In the genomic region with DNA sequence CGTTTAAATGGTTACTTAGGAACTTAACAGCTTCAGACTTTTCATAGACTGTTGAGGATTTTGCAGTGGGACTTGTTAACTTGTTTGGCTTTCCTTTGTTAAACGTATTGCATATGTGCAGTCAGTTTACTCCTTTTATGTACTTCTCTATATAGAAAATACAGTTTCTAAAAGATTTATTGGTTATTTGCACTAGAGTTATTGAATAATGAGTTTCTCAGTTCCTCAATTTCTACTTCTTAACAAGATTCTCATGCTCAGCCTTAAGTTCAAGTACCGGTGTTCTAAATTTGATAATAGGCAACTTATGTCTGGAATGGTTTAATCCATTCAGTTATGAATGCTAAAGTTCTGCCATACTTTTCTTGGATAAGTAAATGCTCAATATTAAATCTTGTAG, we compare ENCODE assay signal across 8 cellular contexts. TPM values are rescaled to one million over a fixed set of nuclear protein-coding genes. Genes with fewer than 3 reads are reported as not detected.
DNase-seq lines count a peak whose midpoint lies in the region; ATAC-seq, FAIRE-seq and TF ChIP-seq lines count a peak whose summit lies in the region.

No MANE protein-coding gene starts in this region.

- H3K4me1 Mint-ChIP-seq in activated CD4-positive, alpha-beta T cell treated with anti-CD3 and anti-CD28 coated beads for 36 hours: peaks cover 40% of the 10 kb centered on the region
- H3K4me1 Mint-ChIP-seq in activated T-helper 1 cell treated with anti-CD3 and anti-CD28 coated beads, Interleukin-12 subunit alpha, Interleukin-12 subunit beta, Interleukin-2, Interleukin-4 antibody, amounts not matched to agents 30 ng/mL and 10 ng/mL and 1 ng/mL, durations not matched to agents 14 hours and 24 hours and 36 hours (ENCODE audit: low read depth): peaks cover 48% of the 10 kb centered on the region

- peak overlapping the region; percentile 98 for H3K27ac ChIP-seq in keratinocyte (ENCODE audit: control insufficient read depth, insufficient read depth, low read length)
- peak overlapping the region; percentile 86 to 97 for H3K27ac ChIP-seq in testis

- peaks cover 32% of the 10 kb centered on the region for H3K36me3 Mint-ChIP-seq in activated CD4-positive, alpha-beta T cell treated with anti-CD3 and anti-CD28 coated beads for 36 hours (ENCODE audit: low read depth)
- H3K36me3 Mint-ChIP-seq in activated T-helper 1 cell treated with anti-CD3 and anti-CD28 coated beads, Interleukin-12 subunit alpha, Interleukin-12 subunit beta, Interleukin-2, Interleukin-4 antibody, amounts not matched to agents 30 ng/mL and 10 ng/mL and 1 ng/mL, durations not matched to agents 14 hours and 24 hours and 36 hours (ENCODE audit: low read depth): peaks cover 22% of the 10 kb centered on the region

- H3K27me3 ChIP-seq in keratinocyte (ENCODE audit: control insufficient read depth, extremely low read depth, insufficient read depth, low read length) (no peaks in the 10 kb centered on the region), testis (no peaks in the 10 kb centered on the region)

- H4K20me1 ChIP-seq in keratinocyte (ENCODE audit: control insufficient read depth, extremely low read depth, insufficient read depth, low read length): peaks cover 2% of the 10 kb centered on the region

- no peak for ATAC-seq in activated CD4-positive, alpha-beta T cell treated with anti-CD3 and anti-CD28 coated beads for 36 hours

- dilution Hi-C loops in keratinocyte (cut with MboI; ENCODE audit: extremely low pct_ligation_motif_present, low sequenced_read_pairs): no loop called here

- H3K9me3 Mint-ChIP-seq in activated CD4-positive, alpha-beta T cell treated with anti-CD3 and anti-CD28 coated beads for 36 hours (ENCODE audit: low read depth): no peaks in the 10 kb centered on the region
- H3K9me3 Mint-ChIP-seq in activated T-helper 1 cell treated with anti-CD3 and anti-CD28 coated beads, Interleukin-12 subunit alpha, Interleukin-12 subunit beta, Interleukin-2, Interleukin-4 antibody, amounts not matched to agents 30 ng/mL and 10 ng/mL and 1 ng/mL, durations not matched to agents 14 hours and 24 hours and 36 hours: no peaks in the 10 kb centered on the region

- peak overlapping the region; percentile 98 for H3K9ac ChIP-seq in keratinocyte (ENCODE audit: control insufficient read depth, extremely low read depth, insufficient read depth, low read length)

- no peak for FAIRE-seq in keratinocyte (lab: Jason Lieb, UNC)

- H3K4me3 Mint-ChIP-seq in activated CD4-positive, alpha-beta T cell treated with anti-CD3 and anti-CD28 coated beads for 36 hours: peak overlapping the region; percentile 96
- H3K4me3 Mint-ChIP-seq in activated T-helper 1 cell treated with anti-CD3 and anti-CD28 coated beads, Interleukin-12 subunit alpha, Interleukin-12 subunit beta, Interleukin-2, Interleukin-4 antibody, amounts not matched to agents 30 ng/mL and 10 ng/mL and 1 ng/mL, durations not matched to agents 14 hours and 24 hours and 36 hours: peak overlapping the region; percentile 95

- H3K36me3 ChIP-seq in keratinocyte (ENCODE audit: control insufficient read depth in 2 of 2, extremely low read depth in 1 of 2, insufficient read depth in 2 of 2, low read length in 2 of 2) (peaks cover 2 to 6% of the 10 kb centered on the region in 2 experiments), testis (ENCODE audit: low read depth, missing control alignments) (no peaks in the 10 kb centered on the region)

- H3K4me1 ChIP-seq in keratinocyte (ENCODE audit: control insufficient read depth, extremely low read depth, insufficient read depth, low read length) (peaks cover 18% of the 10 kb centered on the region), testis (peaks cover 24% of the 10 kb centered on the region)

- POLR2A ChIA-PET in activated CD4-positive, alpha-beta T cell treated with anti-CD3 and anti-CD28 coated beads for 36 hours (lab: Charles Lee): interaction anchor here (1.3 to 1.5 kb wide), 2 partner anchors 53 to 182 kb away, joined by 5 to 15 read pairs; a partner anchor contains a TSS

- in situ Hi-C loops in ACHN (cut with HindIII; ENCODE audit: low pct_ligation_motif_present, low pct_unique_long_range_greater_than_20kb, low sequenced_read_pairs): no loop called here

- TF ChIP-seq POLR2A in testis (IDR thresholded peaks at IDR 0.05): no peak

- no peaks in the 10 kb centered on the region for H3K9me1 ChIP-seq in keratinocyte (ENCODE audit: control insufficient read depth, extremely low read depth, insufficient read depth, low read length)

- peak overlapping the region; percentile 98 for H3K4me2 ChIP-seq in keratinocyte (ENCODE audit: control insufficient read depth, extremely low read depth, insufficient read depth, low read depth, low read length)

- no peaks in the 10 kb centered on the region for H3K27me3 Mint-ChIP-seq in activated CD4-positive, alpha-beta T cell treated with anti-CD3 and anti-CD28 coated beads for 36 hours
- H3K27me3 Mint-ChIP-seq in activated T-helper 1 cell treated with anti-CD3 and anti-CD28 coated beads, Interleukin-12 subunit alpha, Interleukin-12 subunit beta, Interleukin-2, Interleukin-4 antibody, amounts not matched to agents 30 ng/mL and 10 ng/mL and 1 ng/mL, durations not matched to agents 14 hours and 24 hours and 36 hours (ENCODE audit: insufficient read depth): no peaks in the 10 kb centered on the region

- CTCF ChIA-PET in activated CD4-positive, alpha-beta T cell treated with anti-CD3 and anti-CD28 coated beads for 36 hours (lab: Charles Lee): interaction anchor here (0.7 to 2.6 kb wide), 3 partner anchors 13 to 53 kb away, joined by 3 to 11 read pairs (median 4); a partner anchor contains a TSS

- peak overlapping the region; percentile 81 to 99 (median 89) for H3K4me3 ChIP-seq in keratinocyte (ENCODE audit: control insufficient read depth in 2 of 3, extremely low read depth in 1 of 3, insufficient read depth in 2 of 3, low read depth in 1 of 3, low read length in 3 of 3)
- peak overlapping the region; percentile 89 to 94 for H3K4me3 ChIP-seq in testis

- H3K79me2 ChIP-seq in keratinocyte (ENCODE audit: control insufficient read depth, insufficient read depth, low read length): peaks cover 58% of the 10 kb centered on the region

- peak overlapping the region; percentile 96 for H3K27ac Mint-ChIP-seq in activated CD4-positive, alpha-beta T cell treated with anti-CD3 and anti-CD28 coated beads for 36 hours
- H3K27ac Mint-ChIP-seq in activated T-helper 1 cell treated with anti-CD3 and anti-CD28 coated beads, Interleukin-12 subunit alpha, Interleukin-12 subunit beta, Interleukin-2, Interleukin-4 antibody, amounts not matched to agents 30 ng/mL and 10 ng/mL and 1 ng/mL, durations not matched to agents 14 hours and 24 hours and 36 hours: peak overlapping the region; percentile 94

- 1 to 3% methylated on average over 3 of the region's 3 CpGs for WGBS in testis, 2 donors

- H3K9me3 ChIP-seq in keratinocyte (ENCODE audit: control insufficient read depth, low read depth, low read length): no peaks in the 10 kb centered on the region
- H3K9me3 ChIP-seq in testis: no peaks in the 10 kb centered on the region

- TF ChIP-seq CTCF in keratinocyte (optimal IDR thresholded peaks at IDR 0.05 in 1 of 3, IDR thresholded peaks at IDR 0.05 in 1 of 3, conservative IDR thresholded peaks at IDR 0.05 in 1 of 3; ENCODE audit: extremely low read depth in 1 of 3, insufficient read depth in 2 of 3, low read length in 3 of 3) (no peak), testis (IDR thresholded peaks at IDR 0.05) (no peak)

- H2AFZ ChIP-seq in keratinocyte (ENCODE audit: control insufficient read depth, low read length): no peak overlapping the region

- intact Hi-C loops in activated CD4-positive, alpha-beta T cell treated with anti-CD3 and anti-CD28 coated beads for 36 hours (cut with DNase I, micrococcal nuclease): loop anchor here (2.0 kb wide), 3 partner anchors 35 to 855 kb away; a partner anchor contains a TSS
- intact Hi-C loops in activated T-helper 1 cell treated with anti-CD3 and anti-CD28 coated beads, Interleukin-12 subunit alpha, Interleukin-12 subunit beta, Interleukin-2, Interleukin-4 antibody, amounts not matched to agents 30 ng/mL and 10 ng/mL and 1 ng/mL, durations not matched to agents 14 hours and 24 hours and 36 hours (cut with micrococcal nuclease): loop anchor here (2.0 kb wide), 4 partner anchors 35 to 943 kb away; a partner anchor contains a TSS
- intact Hi-C loops in testis (cut with DNase I; ENCODE audit: low total_unique reads): no loop called here

- no peak for DNase-seq in activated CD4-positive, alpha-beta T cell treated with anti-CD3 and anti-CD28 coated beads for 36 hours
- DNase-seq in activated CD4-positive, alpha-beta T cell treated with anti-CD3 and anti-CD28 coated beads for 1 hour: no peak
- no peak for DNase-seq in activated T-helper 1 cell treated with anti-CD3 and anti-CD28 coated beads, Interleukin-12 subunit alpha, Interleukin-12 subunit beta, Interleukin-2, Interleukin-4 antibody, amounts not matched to agents 30 ng/mL and 10 ng/mL and 1 ng/mL, durations not matched to agents 14 hours and 24 hours and 36 hours (ENCODE audit: low spot score)
- DNase-seq in keratinocyte (ENCODE audit: low read depth, low spot score) (no peak), testis (no peak), ACHN (no peak), NCI-H524 treated with DMSO at 0.1 percent for 48 hours (lab: John Stamatoyannopoulos, UW) (no peak), hepatic stellate cell (ENCODE audit: low spot score) (no peak)

RNA-seq across cellular contexts. Expression of a gene that starts 0.9 kb away (rescaled TPM):
- 100 to 1,000 TPM; 342 to 425 TPM for total RNA-seq in activated CD4-positive, alpha-beta T cell treated with anti-CD3 and anti-CD28 coated beads for 36 hours
- total RNA-seq in activated T-helper 1 cell treated with anti-CD3 and anti-CD28 coated beads, Interleukin-12 subunit alpha, Interleukin-12 subunit beta, Interleukin-2, Interleukin-4 antibody, amounts not matched to agents 30 ng/mL and 10 ng/mL and 1 ng/mL, durations not matched to agents 14 hours and 24 hours and 36 hours: 453 and 500 TPM in 2 replicates
- polyA plus RNA-seq in keratinocyte (240 to 325 TPM (median 241 TPM) in 3 replicates), testis (ENCODE audit: insufficient read depth, low read depth, low replicate concordance) (84.0 TPM)
- 209 TPM for polyA plus RNA-seq in keratinocyte (2011; ENCODE audit: low read depth)
- polyA plus RNA-seq in keratinocyte (2011; cell fraction: cytosol; rRNA removed): 216 and 353 TPM in 2 replicates
- polyA plus RNA-seq in keratinocyte (2011; cell fraction: nucleus; rRNA removed): 158 and 224 TPM in 2 replicates
- 102 and 167 TPM in 2 replicates for polyA plus RNA-seq in keratinocyte (2012; ENCODE audit: low replicate concordance)
- 101 to 200 TPM (median 123 TPM) in 3 replicates for polyA minus RNA-seq in keratinocyte
- 42.6 TPM for polyA minus RNA-seq in keratinocyte (2011; cell fraction: cytosol; rRNA and poly(A)+ RNA removed)
- polyA minus RNA-seq in keratinocyte (2011; cell fraction: nucleus; rRNA and poly(A)+ RNA removed): 27.3 and 47.9 TPM in 2 replicates
- 10 to 100 TPM; 87.6 to 88.7 TPM for total RNA-seq in testis

RNA-seq across cellular contexts. Expression of a gene that starts 45.6 kb away (rescaled TPM):
- total RNA-seq in activated CD4-positive, alpha-beta T cell treated with anti-CD3 and anti-CD28 coated beads for 36 hours: 10 to 100 TPM; 31.2 to 32.3 TPM
- 38.3 and 40.3 TPM in 2 replicates for total RNA-seq in activated T-helper 1 cell treated with anti-CD3 and anti-CD28 coated beads, Interleukin-12 subunit alpha, Interleukin-12 subunit beta, Interleukin-2, Interleukin-4 antibody, amounts not matched to agents 30 ng/mL and 10 ng/mL and 1 ng/mL, durations not matched to agents 14 hours and 24 hours and 36 hours
- polyA plus RNA-seq in keratinocyte (59.1 to 125 TPM (median 84.1 TPM) in 3 replicates), testis (ENCODE audit: insufficient read depth, low read depth, low replicate concordance) (87.2 TPM)
- polyA plus RNA-seq in keratinocyte (2011; ENCODE audit: low read depth): 62.2 TPM
- polyA plus RNA-seq in keratinocyte (2011; cell fraction: cytosol; rRNA removed): 59.9 and 192 TPM in 2 replicates
- polyA plus RNA-seq in keratinocyte (2011; cell fraction: nucleus; rRNA removed): 117 and 139 TPM in 2 replicates
- polyA plus RNA-seq in keratinocyte (2012; ENCODE audit: low replicate concordance): 60.2 and 64.0 TPM in 2 replicates
- 5.2 to 41.9 TPM (median 27.5 TPM) in 3 replicates for polyA minus RNA-seq in keratinocyte
- 37.6 TPM for polyA minus RNA-seq in keratinocyte (2011; cell fraction: cytosol; rRNA and poly(A)+ RNA removed)
- polyA minus RNA-seq in keratinocyte (2011; cell fraction: nucleus; rRNA and poly(A)+ RNA removed): 17.7 and 37.9 TPM in 2 replicates
- 10 to 100 TPM; 53.0 to 68.0 TPM for total RNA-seq in testis

RNA-seq across cellular contexts. Expression of a gene that starts 52.8 kb away (rescaled TPM):
- 10 to 100 TPM; 20.3 to 25.3 TPM for total RNA-seq in activated CD4-positive, alpha-beta T cell treated with anti-CD3 and anti-CD28 coated beads for 36 hours
- total RNA-seq in activated T-helper 1 cell treated with anti-CD3 and anti-CD28 coated beads, Interleukin-12 subunit alpha, Interleukin-12 subunit beta, Interleukin-2, Interleukin-4 antibody, amounts not matched to agents 30 ng/mL and 10 ng/mL and 1 ng/mL, durations not matched to agents 14 hours and 24 hours and 36 hours: 21.4 and 26.3 TPM in 2 replicates
- polyA plus RNA-seq in keratinocyte (2.6 to 8.4 TPM (median 4.8 TPM) in 3 replicates), testis (ENCODE audit: insufficient read depth, low read depth, low replicate concordance) (3.1 TPM)
- 65.5 TPM for polyA plus RNA-seq in keratinocyte (2011; ENCODE audit: low read depth)
- polyA plus RNA-seq in keratinocyte (2011; cell fraction: cytosol; rRNA removed): 2.4 and 4.2 TPM in 2 replicates
- polyA plus RNA-seq in keratinocyte (2011; cell fraction: nucleus; rRNA removed): 7.7 and 13.7 TPM in 2 replicates
- polyA plus RNA-seq in keratinocyte (2012; ENCODE audit: low replicate concordance): 4.5 and 10.6 TPM in 2 replicates
- polyA minus RNA-seq in keratinocyte: 1.2 to 14.4 TPM (median 5.3 TPM) in 3 replicates
- 4.0 TPM for polyA minus RNA-seq in keratinocyte (2011; cell fraction: cytosol; rRNA and poly(A)+ RNA removed)
- polyA minus RNA-seq in keratinocyte (2011; cell fraction: nucleus; rRNA and poly(A)+ RNA removed): 11.6 and 25.5 TPM in 2 replicates
- total RNA-seq in testis: 10 to 100 TPM; 26.9 to 29.3 TPM
